Comparison of ENCODE assay signal across 14 cellular contexts in the genomic region with DNA sequence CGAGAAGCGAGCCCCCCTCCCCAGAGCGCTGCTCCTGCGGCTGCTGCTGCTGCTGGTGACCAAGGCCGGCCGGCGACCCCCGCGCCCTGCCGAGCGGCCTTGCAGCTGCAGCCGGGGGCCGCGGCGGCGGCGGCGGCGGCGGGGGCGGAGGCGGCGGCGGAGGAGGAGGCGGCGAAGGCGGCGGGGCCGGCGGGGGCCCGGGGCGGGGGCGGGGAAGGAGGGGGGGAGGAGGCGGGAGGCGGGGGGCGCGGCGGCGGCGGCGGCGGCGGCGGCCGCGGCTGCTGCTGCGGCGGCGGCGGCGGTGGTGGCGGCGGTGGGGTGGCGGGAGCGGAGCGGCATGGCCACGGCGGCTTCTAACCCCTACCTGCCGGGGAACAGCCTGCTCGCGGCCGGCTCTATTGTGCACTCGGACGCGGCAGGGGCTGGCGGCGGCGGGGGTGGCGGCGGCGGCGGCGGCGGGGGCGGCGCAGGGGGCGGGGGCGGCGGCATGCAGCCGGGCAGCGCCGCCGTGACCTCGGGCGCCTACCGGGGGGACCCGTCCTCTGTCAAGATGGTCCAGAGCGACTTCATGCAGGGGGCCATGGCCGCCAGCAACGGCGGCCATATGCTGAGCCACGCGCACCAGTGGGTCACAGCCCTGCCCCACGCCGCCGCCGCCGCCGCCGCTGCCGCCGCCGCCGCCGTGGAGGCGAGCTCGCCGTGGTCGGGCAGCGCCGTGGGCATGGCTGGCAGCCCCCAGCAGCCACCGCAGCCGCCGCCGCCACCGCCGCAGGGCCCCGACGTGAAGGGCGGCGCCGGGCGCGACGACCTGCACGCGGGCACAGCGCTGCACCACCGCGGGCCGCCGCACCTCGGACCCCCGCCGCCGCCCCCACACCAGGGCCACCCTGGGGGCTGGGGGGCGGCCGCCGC. TPM values are rescaled to one million over a fixed set of nuclear protein-coding genes. Genes with fewer than 3 reads are reported as not detected.
DNase-seq lines count a peak whose midpoint lies in the region; ATAC-seq and TF ChIP-seq lines count a peak whose summit lies in the region.
"Had no signal": no experiment of that assay in that cellular context is flagged by ENCODE, and none has a peak within 500 bp of the region (broad histone marks: within the 10 kb centered on the region; RNA-seq: fewer than 3 reads in every experiment).

No MANE protein-coding gene starts in this region.

- no peaks in the 10 kb centered on the region for H3K9me3 Mint-ChIP-seq in T-helper 2 cell treated with Interferon-gamma antibody and Interleukin-4, amounts not matched to agents 5 μg/mL and 100 μg/mL, for 36 hours
- H3K9me3 Mint-ChIP-seq: activated naive CD4-positive, alpha-beta T cell treated with anti-CD3 and anti-CD28 coated beads, Interleukin-2, amount 50 U/mL, for 72 hours had no signal

- TF ChIP-seq POLR2A in suprapubic skin (IDR thresholded peaks at IDR 0.05) (no peak), right lobe of liver (IDR thresholded peaks at IDR 0.05) (no peak)

- TF ChIP-seq EP300 in suprapubic skin (IDR thresholded peaks at IDR 0.05): no peak

- no peaks in the 10 kb centered on the region for H3K27me3 ChIP-seq in layer of hippocampus (ENCODE audit: control insufficient read depth, insufficient read depth, low read length)
- H3K27me3 ChIP-seq in suprapubic skin: peaks cover 97% of the 10 kb centered on the region
- H3K27me3 ChIP-seq in right lobe of liver: peaks cover 19 to 63% of the 10 kb centered on the region in 2 donors

- H3K36me3 ChIP-seq in suprapubic skin: no peaks in the 10 kb centered on the region
- H3K36me3 ChIP-seq in right lobe of liver: no peaks in the 10 kb centered on the region
- H3K36me3 ChIP-seq: upper lobe of left lung had no signal

- H3K4me1 Mint-ChIP-seq in T-helper 2 cell treated with Interferon-gamma antibody and Interleukin-4, amounts not matched to agents 5 μg/mL and 100 μg/mL, for 36 hours (ENCODE audit: low read depth): peaks cover 21% of the 10 kb centered on the region

- peak overlapping the region; percentile 58 for H3K4me3 ChIP-seq in suprapubic skin
- H3K4me3 ChIP-seq in right lobe of liver: no peak overlapping the region

- H3K36me3 Mint-ChIP-seq in T-helper 2 cell treated with Interferon-gamma antibody and Interleukin-4, amounts not matched to agents 5 μg/mL and 100 μg/mL, for 36 hours (ENCODE audit: low read depth): peaks cover 8% of the 10 kb centered on the region

- intact Hi-C loops in right lobe of liver (cut with DNase I): no loop called here

- H3K27ac Mint-ChIP-seq in T-helper 2 cell treated with Interferon-gamma antibody and Interleukin-4, amounts not matched to agents 5 μg/mL and 100 μg/mL, for 36 hours: no peak overlapping the region

- H3K9me3 ChIP-seq in suprapubic skin (no peaks in the 10 kb centered on the region), right lobe of liver (no peaks in the 10 kb centered on the region)
- H3K9me3 ChIP-seq: upper lobe of left lung had no signal

- no peak overlapping the region for H3K4me3 Mint-ChIP-seq in T-helper 2 cell treated with Interferon-gamma antibody and Interleukin-4, amounts not matched to agents 5 μg/mL and 100 μg/mL, for 36 hours

- WGBS in suprapubic skin: no CpG with 5 or more reads among the region's 139 CpGs
- 13% methylated on average over 7 of the region's 139 CpGs for WGBS in right lobe of liver (ENCODE audit: insufficient coverage, low coverage, low lambda C conversion rate, missing lambda C conversion rate)

- peak; percentile 51 for DNase-seq in NCI-H748 (lab: John Stamatoyannopoulos, UW; ENCODE audit: unreplicated experiment)
- DNase-seq in NCI-H748 treated with DMSO at 0.1 percent for 48 hours (lab: John Stamatoyannopoulos, UW): no peak
- DNase-seq in suprapubic skin (ENCODE audit: low spot score in 2 of 2): no peak
- no peak for DNase-seq in T-helper 2 cell treated with Interferon-gamma antibody and Interleukin-4, amounts not matched to agents 5 μg/mL and 100 μg/mL, for 36 hours (ENCODE audit: low spot score)
- DNase-seq in right lobe of liver: no peak
- DNase-seq: naive thymus-derived CD8-positive, alpha-beta T cell; NCI-H2227 treated with DMSO at 0.1 percent for 48 hours; T1000 had no signal

- no peak for TF ChIP-seq CTCF in suprapubic skin (IDR thresholded peaks at IDR 0.05)
- TF ChIP-seq CTCF in right lobe of liver (IDR thresholded peaks at IDR 0.05): no peak

- H3K27ac ChIP-seq in angular gyrus (ENCODE audit: low read depth, low read length) (peak overlapping the region; percentile 88), layer of hippocampus (ENCODE audit: low read depth, low read length) (peak overlapping the region; percentile 72), suprapubic skin (no peak overlapping the region), right lobe of liver (no peak overlapping the region)
- H3K27ac ChIP-seq: upper lobe of left lung had no signal

- H3K4me1 ChIP-seq in suprapubic skin (peaks cover 56% of the 10 kb centered on the region), right lobe of liver (peaks cover 0 to 13% (median 4%) of the 10 kb centered on the region in 4 donors)

- peaks cover 78% of the 10 kb centered on the region for H3K27me3 Mint-ChIP-seq in T-helper 2 cell treated with Interferon-gamma antibody and Interleukin-4, amounts not matched to agents 5 μg/mL and 100 μg/mL, for 36 hours (ENCODE audit: low read depth)

- ATAC-seq in GM18498 (IDR thresholded peaks at IDR 0.05; ENCODE audit: unreplicated experiment) (no peak), right lobe of liver (no peak)
- ATAC-seq: activated naive CD4-positive, alpha-beta T cell treated with anti-CD3 and anti-CD28 coated beads, Interleukin-2, amount 50 U/mL, for 72 hours; naive thymus-derived CD8-positive, alpha-beta T cell had no signal

RNA-seq across cellular contexts. Expression of gene POU3F3, which starts 1.5 kb away (rescaled TPM):
- total RNA-seq in suprapubic skin (1 to 10 TPM in 2 of 4 donors, under 1 TPM in 2; 0.30 to 1.5 (median 0.84) TPM), right lobe of liver (not detected)
- total RNA-seq: activated CD8-positive, alpha-beta memory T cell treated with anti-CD3 and anti-CD28 coated beads for 36 hours; activated naive CD4-positive, alpha-beta T cell treated with anti-CD3 and anti-CD28 coated beads, Interleukin-2, amount 50 U/mL, for 72 hours; naive thymus-derived CD8-positive, alpha-beta T cell; upper lobe of left lung had no signal

Comparison
In these comparisons a context has a peak if more than half of its experiments do, and no peak if none do; other contexts are left out.
1. H3K27ac ChIP-seq: peak in angular gyrus (single experiment) and layer of hippocampus (single experiment); none in suprapubic skin (single experiment) and right lobe of liver (0 of 3).